Comparison of ENCODE assay signal across 10 cellular contexts in genomic region chr16:85173077-85173980, GRCh38.
DNase-seq lines count a peak whose midpoint lies in the region; ATAC-seq and TF ChIP-seq lines count a peak whose summit lies in the region.
"Had no signal": no experiment of that assay in that cellular context is flagged by ENCODE, and none has a peak within 500 bp of the region (broad histone marks: within the 10 kb centered on the region; RNA-seq: fewer than 3 reads in every experiment).

No MANE protein-coding gene starts in this region.

- H3K4me1 Mint-ChIP-seq in osteocyte (ENCODE audit: unreplicated experiment), result peaks cover 60% of the 10 kb centered on the region
- H3K4me1 Mint-ChIP-seq in activated CD4-positive, alpha-beta T cell treated with anti-CD3 and anti-CD28 coated beads, Interleukin-2, amount 10 ng/mL, durations not matched to agents 24 days and 14 days, result no peaks in the 10 kb centered on the region

- H3K27me3 Mint-ChIP-seq in osteocyte (ENCODE audit: unreplicated experiment), result no peaks in the 10 kb centered on the region
- H3K27me3 Mint-ChIP-seq in activated CD4-positive, alpha-beta T cell treated with anti-CD3 and anti-CD28 coated beads, Interleukin-2, amount 10 ng/mL, durations not matched to agents 24 days and 14 days, result peaks cover 41% of the 10 kb centered on the region

- H3K4me1 ChIP-seq in Peyer's patch, result peaks cover 0 to 60% (median 5%) of the 10 kb centered on the region in 4 donors

- H3K27me3 ChIP-seq in Peyer's patch, result no peaks in the 10 kb centered on the region

- DNase-seq in CMK (ENCODE audit: low read depth), result peak; percentile 47
- no peak for DNase-seq in Peyer's patch
- peak; percentile 51 for DNase-seq in epithelial cell of proximal tubule (ENCODE audit: low read depth)
- no peak for DNase-seq in osteocyte (ENCODE audit: extremely low spot score, unreplicated experiment)
- DNase-seq in activated CD4-positive, alpha-beta T cell treated with anti-CD3 and anti-CD28 coated beads, Interleukin-2, amount 10 ng/mL, durations not matched to agents 24 days and 14 days, result no peak
- DNase-seq in stimulated activated CD4-positive, alpha-beta T cell treated with anti-CD3 and anti-CD28 coated beads, Interleukin-4, amount 100 ng/mL, for 4 hours, result no peak
- no peak for DNase-seq in activated T-cell treated with anti-CD3 and anti-CD28 coated beads, Interleukin-2, amount 50 U/mL, for 1 hour
- DNase-seq: activated CD4-positive, CD25-positive, alpha-beta regulatory T cell had no signal

- H3K27ac ChIP-seq in Peyer's patch, result peak overlapping the region in 3 of 4 donors; percentile 38 to 59 (median 54)
- H3K27ac ChIP-seq: HL-60 had no signal

- H3K9me3 Mint-ChIP-seq in osteocyte (ENCODE audit: unreplicated experiment), result no peaks in the 10 kb centered on the region
- no peaks in the 10 kb centered on the region for H3K9me3 Mint-ChIP-seq in activated CD4-positive, alpha-beta T cell treated with anti-CD3 and anti-CD28 coated beads, Interleukin-2, amount 10 ng/mL, durations not matched to agents 24 days and 14 days

- peak overlapping the region; percentile 71 for H3K4me3 Mint-ChIP-seq in osteocyte (ENCODE audit: unreplicated experiment)
- no peak overlapping the region for H3K4me3 Mint-ChIP-seq in activated CD4-positive, alpha-beta T cell treated with anti-CD3 and anti-CD28 coated beads, Interleukin-2, amount 10 ng/mL, durations not matched to agents 24 days and 14 days

- TF ChIP-seq POLR2A in Peyer's patch (IDR thresholded peaks at IDR 0.05), result no peak

- intact Hi-C loops in activated CD4-positive, alpha-beta T cell treated with anti-CD3 and anti-CD28 coated beads, Interleukin-2, amount 10 ng/mL, durations not matched to agents 24 days and 14 days (cut with micrococcal nuclease), result no loop called here

- H3K4me3 ChIP-seq in Peyer's patch, result no peak overlapping the region
- H3K4me3 ChIP-seq in epithelial cell of proximal tubule (ENCODE audit: low read depth, low read length), result no peak overlapping the region

- TF ChIP-seq CTCF in Peyer's patch (IDR thresholded peaks at IDR 0.05) (no peak), epithelial cell of proximal tubule (conservative IDR thresholded peaks at IDR 0.05; ENCODE audit: low read depth, low read length) (no peak), osteocyte (IDR thresholded peaks at IDR 0.05) (peak; percentile 33)

- no peaks in the 10 kb centered on the region for H3K9me3 ChIP-seq in Peyer's patch

- no peaks in the 10 kb centered on the region for H3K36me3 ChIP-seq in Peyer's patch

- peak overlapping the region; percentile 75 for H3K27ac Mint-ChIP-seq in osteocyte (ENCODE audit: unreplicated experiment)
- H3K27ac Mint-ChIP-seq in activated CD4-positive, alpha-beta T cell treated with anti-CD3 and anti-CD28 coated beads, Interleukin-2, amount 10 ng/mL, durations not matched to agents 24 days and 14 days, result no peak overlapping the region

- ATAC-seq in HG03354 (IDR thresholded peaks at IDR 0.05; ENCODE audit: poor library complexity, severe bottlenecking, unreplicated experiment), result no peak

- H3K36me3 Mint-ChIP-seq in osteocyte (ENCODE audit: unreplicated experiment), result no peaks in the 10 kb centered on the region
- H3K36me3 Mint-ChIP-seq in activated CD4-positive, alpha-beta T cell treated with anti-CD3 and anti-CD28 coated beads, Interleukin-2, amount 10 ng/mL, durations not matched to agents 24 days and 14 days (ENCODE audit: low read depth), result no peaks in the 10 kb centered on the region

Comparison
In these comparisons a context has a peak if more than half of its experiments do, and no peak if none do; other contexts are left out.
1. DNase-seq: peak in CMK (single experiment) and epithelial cell of proximal tubule (single experiment); none in Peyer's patch (0 of 3), osteocyte (single experiment), activated CD4-positive, alpha-beta T cell treated with anti-CD3 and anti-CD28 coated beads, Interleukin-2, amount 10 ng/mL, durations not matched to agents 24 days and 14 days (single experiment), stimulated activated CD4-positive, alpha-beta T cell treated with anti-CD3 and anti-CD28 coated beads, Interleukin-4, amount 100 ng/mL, for 4 hours (0 of 2) and activated T-cell treated with anti-CD3 and anti-CD28 coated beads, Interleukin-2, amount 50 U/mL, for 1 hour (single experiment).